1 cellular context compared by ENCODE assay signal in genomic region chr12:106773945-106774807, GRCh38.
TF ChIP-seq lines count a peak whose summit lies in the region.

A gene with protein sequence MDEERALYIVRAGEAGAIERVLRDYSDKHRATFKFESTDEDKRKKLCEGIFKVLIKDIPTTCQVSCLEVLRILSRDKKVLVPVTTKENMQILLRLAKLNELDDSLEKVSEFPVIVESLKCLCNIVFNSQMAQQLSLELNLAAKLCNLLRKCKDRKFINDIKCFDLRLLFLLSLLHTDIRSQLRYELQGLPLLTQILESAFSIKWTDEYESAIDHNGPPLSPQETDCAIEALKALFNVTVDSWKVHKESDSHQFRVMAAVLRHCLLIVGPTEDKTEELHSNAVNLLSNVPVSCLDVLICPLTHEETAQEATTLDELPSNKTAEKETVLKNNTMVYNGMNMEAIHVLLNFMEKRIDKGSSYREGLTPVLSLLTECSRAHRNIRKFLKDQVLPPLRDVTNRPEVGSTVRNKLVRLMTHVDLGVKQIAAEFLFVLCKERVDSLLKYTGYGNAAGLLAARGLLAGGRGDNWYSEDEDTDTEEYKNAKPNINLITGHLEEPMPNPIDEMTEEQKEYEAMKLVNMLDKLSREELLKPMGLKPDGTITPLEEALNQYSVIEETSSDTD (plus strand): TSS chr12:106774682. CDS start chr12:106774746, 64 bp downstream.

TF ChIP-seq in K562, 482 proteins besides CTCF, POLR2A, EP300 and RAD21 (continued from another document and continues in another):
- no peak for TF ChIP-seq PHTF2 (CRISPR knock-in tag; IDR thresholded peaks at IDR 0.05)
- TF ChIP-seq RFX7 (CRISPR knock-in tag; IDR thresholded peaks at IDR 0.05): no peak
- no peak for TF ChIP-seq KDM1A (IDR thresholded peaks at IDR 0.05)
- TF ChIP-seq ZEB2 (IDR thresholded peaks at IDR 0.05): peak; percentile 81
- peak; percentile 18; the same call in 1 of the 2 replicates for TF ChIP-seq ZNF407 (IDR thresholded peaks at IDR 0.05; ENCODE audit: low read depth)
- TF ChIP-seq KDM2B (CRISPR knock-in tag; IDR thresholded peaks at IDR 0.05): no peak
- no peak for TF ChIP-seq DDX20 (tag; IDR thresholded peaks at IDR 0.05; ENCODE audit: low read depth)
- TF ChIP-seq ZNF444 (CRISPR knock-in tag; IDR thresholded peaks at IDR 0.05): no peak
- TF ChIP-seq PML (IDR thresholded peaks at IDR 0.05; ENCODE audit: low read length): peak; percentile 65; the same call in 1 of the 2 replicates
- TF ChIP-seq NFRKB (IDR thresholded peaks at IDR 0.05; ENCODE audit: low read depth): peak; percentile 53
- no peak for TF ChIP-seq ATF6 (CRISPR knock-in tag; IDR thresholded peaks at IDR 0.05)
- TF ChIP-seq, protein P1, sequence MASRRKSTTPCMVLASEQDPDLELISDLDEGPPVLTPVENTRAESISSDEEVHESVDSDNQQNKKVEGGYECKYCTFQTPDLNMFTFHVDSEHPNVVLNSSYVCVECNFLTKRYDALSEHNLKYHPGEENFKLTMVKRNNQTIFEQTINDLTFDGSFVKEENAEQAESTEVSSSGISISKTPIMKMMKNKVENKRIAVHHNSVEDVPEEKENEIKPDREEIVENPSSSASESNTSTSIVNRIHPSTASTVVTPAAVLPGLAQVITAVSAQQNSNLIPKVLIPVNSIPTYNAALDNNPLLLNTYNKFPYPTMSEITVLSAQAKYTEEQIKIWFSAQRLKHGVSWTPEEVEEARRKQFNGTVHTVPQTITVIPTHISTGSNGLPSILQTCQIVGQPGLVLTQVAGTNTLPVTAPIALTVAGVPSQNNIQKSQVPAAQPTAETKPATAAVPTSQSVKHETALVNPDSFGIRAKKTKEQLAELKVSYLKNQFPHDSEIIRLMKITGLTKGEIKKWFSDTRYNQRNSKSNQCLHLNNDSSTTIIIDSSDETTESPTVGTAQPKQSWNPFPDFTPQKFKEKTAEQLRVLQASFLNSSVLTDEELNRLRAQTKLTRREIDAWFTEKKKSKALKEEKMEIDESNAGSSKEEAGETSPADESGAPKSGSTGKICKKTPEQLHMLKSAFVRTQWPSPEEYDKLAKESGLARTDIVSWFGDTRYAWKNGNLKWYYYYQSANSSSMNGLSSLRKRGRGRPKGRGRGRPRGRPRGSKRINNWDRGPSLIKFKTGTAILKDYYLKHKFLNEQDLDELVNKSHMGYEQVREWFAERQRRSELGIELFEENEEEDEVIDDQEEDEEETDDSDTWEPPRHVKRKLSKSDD (conservative IDR thresholded peaks at IDR 0.05; ENCODE audit: low read length): 0 out of 2 replicates have a peak, but pooled peaks have one; percentile 15
- TF ChIP-seq, protein P2, sequence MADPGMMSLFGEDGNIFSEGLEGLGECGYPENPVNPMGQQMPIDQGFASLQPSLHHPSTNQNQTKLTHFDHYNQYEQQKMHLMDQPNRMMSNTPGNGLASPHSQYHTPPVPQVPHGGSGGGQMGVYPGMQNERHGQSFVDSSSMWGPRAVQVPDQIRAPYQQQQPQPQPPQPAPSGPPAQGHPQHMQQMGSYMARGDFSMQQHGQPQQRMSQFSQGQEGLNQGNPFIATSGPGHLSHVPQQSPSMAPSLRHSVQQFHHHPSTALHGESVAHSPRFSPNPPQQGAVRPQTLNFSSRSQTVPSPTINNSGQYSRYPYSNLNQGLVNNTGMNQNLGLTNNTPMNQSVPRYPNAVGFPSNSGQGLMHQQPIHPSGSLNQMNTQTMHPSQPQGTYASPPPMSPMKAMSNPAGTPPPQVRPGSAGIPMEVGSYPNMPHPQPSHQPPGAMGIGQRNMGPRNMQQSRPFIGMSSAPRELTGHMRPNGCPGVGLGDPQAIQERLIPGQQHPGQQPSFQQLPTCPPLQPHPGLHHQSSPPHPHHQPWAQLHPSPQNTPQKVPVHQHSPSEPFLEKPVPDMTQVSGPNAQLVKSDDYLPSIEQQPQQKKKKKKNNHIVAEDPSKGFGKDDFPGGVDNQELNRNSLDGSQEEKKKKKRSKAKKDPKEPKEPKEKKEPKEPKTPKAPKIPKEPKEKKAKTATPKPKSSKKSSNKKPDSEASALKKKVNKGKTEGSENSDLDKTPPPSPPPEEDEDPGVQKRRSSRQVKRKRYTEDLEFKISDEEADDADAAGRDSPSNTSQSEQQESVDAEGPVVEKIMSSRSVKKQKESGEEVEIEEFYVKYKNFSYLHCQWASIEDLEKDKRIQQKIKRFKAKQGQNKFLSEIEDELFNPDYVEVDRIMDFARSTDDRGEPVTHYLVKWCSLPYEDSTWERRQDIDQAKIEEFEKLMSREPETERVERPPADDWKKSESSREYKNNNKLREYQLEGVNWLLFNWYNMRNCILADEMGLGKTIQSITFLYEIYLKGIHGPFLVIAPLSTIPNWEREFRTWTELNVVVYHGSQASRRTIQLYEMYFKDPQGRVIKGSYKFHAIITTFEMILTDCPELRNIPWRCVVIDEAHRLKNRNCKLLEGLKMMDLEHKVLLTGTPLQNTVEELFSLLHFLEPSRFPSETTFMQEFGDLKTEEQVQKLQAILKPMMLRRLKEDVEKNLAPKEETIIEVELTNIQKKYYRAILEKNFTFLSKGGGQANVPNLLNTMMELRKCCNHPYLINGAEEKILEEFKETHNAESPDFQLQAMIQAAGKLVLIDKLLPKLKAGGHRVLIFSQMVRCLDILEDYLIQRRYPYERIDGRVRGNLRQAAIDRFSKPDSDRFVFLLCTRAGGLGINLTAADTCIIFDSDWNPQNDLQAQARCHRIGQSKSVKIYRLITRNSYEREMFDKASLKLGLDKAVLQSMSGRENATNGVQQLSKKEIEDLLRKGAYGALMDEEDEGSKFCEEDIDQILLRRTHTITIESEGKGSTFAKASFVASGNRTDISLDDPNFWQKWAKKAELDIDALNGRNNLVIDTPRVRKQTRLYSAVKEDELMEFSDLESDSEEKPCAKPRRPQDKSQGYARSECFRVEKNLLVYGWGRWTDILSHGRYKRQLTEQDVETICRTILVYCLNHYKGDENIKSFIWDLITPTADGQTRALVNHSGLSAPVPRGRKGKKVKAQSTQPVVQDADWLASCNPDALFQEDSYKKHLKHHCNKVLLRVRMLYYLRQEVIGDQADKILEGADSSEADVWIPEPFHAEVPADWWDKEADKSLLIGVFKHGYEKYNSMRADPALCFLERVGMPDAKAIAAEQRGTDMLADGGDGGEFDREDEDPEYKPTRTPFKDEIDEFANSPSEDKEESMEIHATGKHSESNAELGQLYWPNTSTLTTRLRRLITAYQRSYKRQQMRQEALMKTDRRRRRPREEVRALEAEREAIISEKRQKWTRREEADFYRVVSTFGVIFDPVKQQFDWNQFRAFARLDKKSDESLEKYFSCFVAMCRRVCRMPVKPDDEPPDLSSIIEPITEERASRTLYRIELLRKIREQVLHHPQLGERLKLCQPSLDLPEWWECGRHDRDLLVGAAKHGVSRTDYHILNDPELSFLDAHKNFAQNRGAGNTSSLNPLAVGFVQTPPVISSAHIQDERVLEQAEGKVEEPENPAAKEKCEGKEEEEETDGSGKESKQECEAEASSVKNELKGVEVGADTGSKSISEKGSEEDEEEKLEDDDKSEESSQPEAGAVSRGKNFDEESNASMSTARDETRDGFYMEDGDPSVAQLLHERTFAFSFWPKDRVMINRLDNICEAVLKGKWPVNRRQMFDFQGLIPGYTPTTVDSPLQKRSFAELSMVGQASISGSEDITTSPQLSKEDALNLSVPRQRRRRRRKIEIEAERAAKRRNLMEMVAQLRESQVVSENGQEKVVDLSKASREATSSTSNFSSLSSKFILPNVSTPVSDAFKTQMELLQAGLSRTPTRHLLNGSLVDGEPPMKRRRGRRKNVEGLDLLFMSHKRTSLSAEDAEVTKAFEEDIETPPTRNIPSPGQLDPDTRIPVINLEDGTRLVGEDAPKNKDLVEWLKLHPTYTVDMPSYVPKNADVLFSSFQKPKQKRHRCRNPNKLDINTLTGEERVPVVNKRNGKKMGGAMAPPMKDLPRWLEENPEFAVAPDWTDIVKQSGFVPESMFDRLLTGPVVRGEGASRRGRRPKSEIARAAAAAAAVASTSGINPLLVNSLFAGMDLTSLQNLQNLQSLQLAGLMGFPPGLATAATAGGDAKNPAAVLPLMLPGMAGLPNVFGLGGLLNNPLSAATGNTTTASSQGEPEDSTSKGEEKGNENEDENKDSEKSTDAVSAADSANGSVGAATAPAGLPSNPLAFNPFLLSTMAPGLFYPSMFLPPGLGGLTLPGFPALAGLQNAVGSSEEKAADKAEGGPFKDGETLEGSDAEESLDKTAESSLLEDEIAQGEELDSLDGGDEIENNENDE (IDR thresholded peaks at IDR 0.05; ENCODE audit: low read depth, low read length): no peak
- peak; percentile 73 for TF ChIP-seq EP400 (IDR thresholded peaks at IDR 0.05)
- TF ChIP-seq PHB2 (IDR thresholded peaks at IDR 0.05; ENCODE audit: low read depth): no peak
- TF ChIP-seq NR1H2 (CRISPR knock-in tag; IDR thresholded peaks at IDR 0.05): no peak
- no peak for TF ChIP-seq TCF7L2 (IDR thresholded peaks at IDR 0.05; ENCODE audit: low read depth, low read length)
- TF ChIP-seq NFATC3 (IDR thresholded peaks at IDR 0.05): no peak
- TF ChIP-seq U2AF2 (optimal IDR thresholded peaks at IDR 0.05; ENCODE audit: low read depth, low read length): no peak
- TF ChIP-seq BDP1 (IDR thresholded peaks at IDR 0.05; ENCODE audit: insufficient read depth, insufficient read length): no peak
- peak; percentile 17; the same call in 1 of the 2 replicates for TF ChIP-seq TOE1 (IDR thresholded peaks at IDR 0.05; ENCODE audit: borderline replicate concordance)
- TF ChIP-seq TOE1 (CRISPR knock-in tag; IDR thresholded peaks at IDR 0.05; ENCODE audit: borderline replicate concordance, low read depth): no peak
- no peak for TF ChIP-seq E2F5 (CRISPR knock-in tag; IDR thresholded peaks at IDR 0.05)
- TF ChIP-seq SMARCA5 (IDR thresholded peaks at IDR 0.05): no peak
